8 cellular contexts compared by ENCODE assay signal in genomic region chr19:11848594-11849263, GRCh38.
DNase-seq lines count a peak whose midpoint lies in the region; ATAC-seq and TF ChIP-seq lines count a peak whose summit lies in the region.

ZNF439 (plus strand) TSS chr19:11848726; CDS start chr19:11848868, 142 bp downstream.

- peak; percentile 91 for ATAC-seq in HG02571 (IDR thresholded peaks at IDR 0.05; ENCODE audit: unreplicated experiment)

- peak; percentile 93 for DNase-seq in DMS53 (lab: John Stamatoyannopoulos, UW)
- DNase-seq in NCI-H2196 (lab: John Stamatoyannopoulos, UW; ENCODE audit: unreplicated experiment): peak; percentile 79
- DNase-seq in activated CD4-positive, alpha-beta T cell treated with anti-CD3 and anti-CD28 coated beads for 4 hours: peak; percentile 79 to 85
- peak; percentile 73 for DNase-seq in choroid plexus epithelial cell (ENCODE audit: low read depth)
- peak; percentile 98 for DNase-seq in left kidney (ENCODE audit: low read depth, low spot score)
- peak; percentile 56 to 91 (median 80) for DNase-seq in stimulated activated CD4-positive, alpha-beta T cell treated with anti-CD3 and anti-CD28 coated beads, Interleukin-1b, Interleukin-23, amount 100 ng/mL, for 24 hours (ENCODE audit: low read depth in 4 of 4, low spot score in 1 of 4)
- no peak for DNase-seq in LoVo (ENCODE audit: low spot score)

- no peak for TF ChIP-seq CTCF in choroid plexus epithelial cell (conservative IDR thresholded peaks at IDR 0.05; ENCODE audit: low read depth, low read length)

- H3K4me3 ChIP-seq in choroid plexus epithelial cell (ENCODE audit: low read depth, low read length): peak within 1 kb of the TSS; percentile 71
